ENCODE assay signal across 8 cellular contexts in the genomic region with DNA sequence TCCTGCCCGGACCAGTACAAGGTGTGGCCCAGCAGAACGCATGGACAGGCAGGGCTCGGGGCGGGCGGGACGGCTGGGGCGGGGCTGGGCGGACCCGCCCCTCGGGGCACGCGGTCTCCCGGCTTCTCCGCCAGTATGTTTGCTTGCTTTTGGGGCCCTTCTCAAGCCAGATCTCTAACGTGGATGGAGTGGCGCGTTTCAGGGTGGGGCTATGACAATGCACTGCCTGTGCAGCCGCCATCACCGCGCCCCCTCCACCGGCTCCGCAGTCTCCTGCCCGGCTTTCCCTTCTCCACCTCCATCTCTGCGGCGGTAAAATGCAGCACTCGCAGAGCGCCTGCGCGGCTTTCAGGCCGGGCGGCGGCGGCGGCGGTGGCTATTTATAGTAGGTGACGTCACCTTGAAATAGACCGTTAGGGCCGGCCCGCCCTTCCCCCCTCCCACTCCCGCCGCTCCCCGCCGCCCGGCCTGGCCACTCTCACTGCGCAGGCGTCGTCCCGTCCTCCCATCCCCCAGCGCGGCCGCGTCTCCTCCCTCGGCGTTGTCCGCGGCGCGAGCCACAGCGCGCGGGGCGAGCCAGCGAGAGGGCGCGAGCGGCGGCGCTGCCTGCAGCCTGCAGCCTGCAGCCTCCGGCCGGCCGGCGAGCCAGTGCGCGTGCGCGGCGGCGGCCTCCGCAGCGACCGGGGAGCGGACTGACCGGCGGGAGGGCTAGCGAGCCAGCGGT. TPM values are rescaled to one million over a fixed set of nuclear protein-coding genes. Genes with fewer than 3 reads are reported as not detected.
DNase-seq lines count a peak whose midpoint lies in the region; FAIRE-seq and TF ChIP-seq lines count a peak whose summit lies in the region.

A gene (plus strand): TSS at position 560 of the 724 bp plus-strand sequence. CDS start 199 bp downstream, outside the sequence.

- TF ChIP-seq POLR2A in H54 (IDR thresholded peaks at IDR 0.05; ENCODE audit: low read depth, low read length) = peak; percentile 98

- H3K4me1 ChIP-seq in SJSA1 (replicated peaks) (peaks cover 28% of the 10 kb centered on the region), neutrophil (ENCODE audit: control insufficient read depth in 1 of 2, insufficient read depth in 1 of 2, low read depth in 1 of 2, low read length in 1 of 2) (peaks cover 48 to 56% of the 10 kb centered on the region in 2 experiments)

- peaks cover 5% of the 10 kb centered on the region for H3K9me3 ChIP-seq in SJSA1 (replicated peaks)
- no peaks in the 10 kb centered on the region for H3K9me3 ChIP-seq in neutrophil

- DNase-seq in ELR (ENCODE audit: low read depth) (peak; percentile 94), H54 (ENCODE audit: insufficient read length, low spot score) (peak; percentile 71), M059J (ENCODE audit: low read depth) (peak; percentile 84), SJSA1 (ENCODE audit: low read depth in 1 of 2, low spot score in 2 of 2) (peak; percentile 96), frontal cortex (ENCODE audit: low spot score in 2 of 2) (peak; percentile 98 to 99)
- DNase-seq in activated naive CD4-positive, alpha-beta T cell (lab: John Stamatoyannopoulos, UW) = peak; percentile 57 to 72 (median 70)

- no peaks in the 10 kb centered on the region for H3K27me3 ChIP-seq in SJSA1 (replicated peaks)
- no peaks in the 10 kb centered on the region for H3K27me3 ChIP-seq in neutrophil

- H3K27ac ChIP-seq in SJSA1 (peak within 1 kb of the TSS; percentile 97), neutrophil (peak within 1 kb of the TSS; percentile 89)

- peak within 1 kb of the TSS; percentile 100 for H3K4me3 ChIP-seq in SJSA1
- peak within 1 kb of the TSS; percentile 69 to 84 for H3K4me3 ChIP-seq in neutrophil (ENCODE audit: low read depth in 1 of 2, low read length in 1 of 2)

- TF ChIP-seq CTCF in neutrophil (IDR thresholded peaks at IDR 0.05) (no peak), subcutaneous adipose tissue (IDR thresholded peaks at IDR 0.05; ENCODE audit: low read depth) (no peak)

- FAIRE-seq in H54 (lab: Jason Lieb, UNC) (no peak), frontal cortex (lab: Jason Lieb, UNC) (no peak)

- H3K36me3 ChIP-seq in SJSA1 (peaks cover 45% of the 10 kb centered on the region), neutrophil (peaks cover under 1% of the 10 kb centered on the region)

RNA-seq across cellular contexts. Expression of the gene that starts here (rescaled TPM):
- total RNA-seq in M059J (2014; rRNA removed; shearing (Covaris generic)) = 176 and 196 TPM in 2 replicates
- 236 and 273 TPM in 2 replicates for total RNA-seq in SJSA1 (2014; rRNA removed; shearing (Covaris generic))
- total RNA-seq in frontal cortex (255 TPM), subcutaneous adipose tissue (10 to 100 TPM; 47.7 to 99.0 (median 54.0) TPM)

Comparison
In these comparisons a context has a peak if more than half of its experiments do, and no peak if none do; other contexts are left out.
1. Peak in every context shown above with its lines: DNase-seq, H3K4me3 ChIP-seq and H3K27ac ChIP-seq.